In the genomic region with DNA sequence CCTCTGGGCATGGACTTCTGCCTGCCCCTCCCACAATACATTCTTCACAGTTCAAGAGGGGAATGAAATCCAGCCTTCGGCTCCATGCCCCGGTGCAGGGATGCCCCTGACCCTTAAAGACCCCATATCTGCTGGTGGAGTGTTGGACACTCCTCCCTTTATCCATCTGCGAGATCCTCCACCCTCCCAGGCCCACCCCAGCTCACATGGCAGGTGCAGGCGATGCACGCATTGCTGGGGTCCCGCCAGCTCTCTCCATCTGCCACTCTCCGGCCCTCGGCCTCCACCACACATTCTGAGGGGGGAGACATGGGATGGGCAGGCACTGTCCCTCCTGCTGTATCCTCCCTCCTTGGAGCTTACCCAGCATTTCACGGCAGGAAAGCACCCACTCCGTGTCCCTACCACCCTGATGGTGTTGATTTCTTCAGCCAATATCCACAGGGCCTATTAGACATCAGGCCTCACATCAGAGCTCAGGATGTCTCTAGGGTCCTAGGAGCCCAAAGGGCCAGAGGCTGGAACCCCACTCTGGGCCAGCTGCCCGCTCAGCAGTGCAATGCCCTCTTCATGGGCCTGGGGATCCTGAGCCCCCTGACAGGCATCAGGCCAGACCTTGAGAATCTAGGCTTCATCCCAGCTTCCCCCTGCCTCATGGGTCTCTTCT, we compare ENCODE assay signal across 15 cellular contexts. TPM values are rescaled to one million over a fixed set of nuclear protein-coding genes. Genes with fewer than 3 reads are reported as not detected.
"Had no signal": no experiment of that assay in that cellular context is flagged by ENCODE, and none has a peak within 500 bp of the region (broad histone marks: within the 10 kb centered on the region; RNA-seq: fewer than 3 reads in every experiment).

No MANE protein-coding gene starts in this region.

- H3K27ac Mint-ChIP-seq: activated CD4-positive, alpha-beta T cell treated with anti-CD3 and anti-CD28 coated beads, Interleukin-2, amount 10 ng/mL, durations not matched to agents 7 days and 5 days; natural killer cell had no signal

- H3K4me1 Mint-ChIP-seq: natural killer cell; stimulated activated naive CD8-positive, alpha-beta T cell treated with anti-CD3 and anti-CD28 coated beads, Interleukin-15, amount 100 ng/mL, for 72 hours had no signal

- H3K27ac ChIP-seq: breast epithelium, heart right ventricle, testis had no signal

- H3K9me3 Mint-ChIP-seq: activated CD4-positive, alpha-beta T cell treated with anti-CD3 and anti-CD28 coated beads, Interleukin-2, amount 10 ng/mL, durations not matched to agents 7 days and 5 days; activated naive CD4-positive, alpha-beta T cell treated with anti-CD3 and anti-CD28 coated beads, Interleukin-2, amount 50 U/mL, for 72 hours; natural killer cell; stimulated activated naive CD8-positive, alpha-beta T cell treated with anti-CD3 and anti-CD28 coated beads, Interleukin-15, amount 100 ng/mL, for 72 hours had no signal

- H3K36me3 ChIP-seq: breast epithelium, heart right ventricle had no signal

- H3K36me3 Mint-ChIP-seq: activated naive CD4-positive, alpha-beta T cell treated with anti-CD3 and anti-CD28 coated beads, Interleukin-2, amount 50 U/mL, for 72 hours; natural killer cell had no signal

- H3K4me3 ChIP-seq: breast epithelium, heart right ventricle, lung, testis had no signal

- DNase-seq: activated CD4-positive, alpha-beta T cell treated with anti-CD3 and anti-CD28 coated beads, Interleukin-2, amount 10 ng/mL, durations not matched to agents 7 days and 5 days; activated CD4-positive, CD25-positive, alpha-beta regulatory T cell; activated effector memory CD4-positive, alpha-beta T cell treated with anti-CD3 and anti-CD28 coated beads, Interleukin-2, amount 50 U/mL, for 16 hours; activated T-cell treated with anti-CD3 and anti-CD28 coated beads, Interleukin-2, amount 50 U/mL, for 1 hour; natural killer cell; stimulated activated CD4-positive, alpha-beta T cell treated with anti-CD3 and anti-CD28 coated beads, Interleukin-2, amount 100 ng/mL, for 48 hours; stimulated activated naive CD8-positive, alpha-beta T cell treated with anti-CD3 and anti-CD28 coated beads, Interleukin-15, amount 100 ng/mL, for 72 hours; T-helper 2 cell had no signal

- ATAC-seq: natural killer cell had no signal

- H3K27me3 ChIP-seq: breast epithelium, heart right ventricle, testis had no signal

- H3K4me1 ChIP-seq: breast epithelium, testis had no signal

- H3K9me3 ChIP-seq: breast epithelium, heart right ventricle, testis had no signal

- H3K4me3 Mint-ChIP-seq: activated CD4-positive, alpha-beta T cell treated with anti-CD3 and anti-CD28 coated beads, Interleukin-2, amount 10 ng/mL, durations not matched to agents 7 days and 5 days; natural killer cell; stimulated activated naive CD8-positive, alpha-beta T cell treated with anti-CD3 and anti-CD28 coated beads, Interleukin-15, amount 100 ng/mL, for 72 hours had no signal

RNA-seq across cellular contexts. Expression of gene KCP, which starts 29.6 kb away (rescaled TPM):
- total RNA-seq: endothelial cell of umbilical vein, pulmonary artery endothelial cell had no signal

RNA-seq across cellular contexts. Expression of gene FLNC, which starts 50.7 kb away (rescaled TPM):
- total RNA-seq: activated CD4-positive, alpha-beta T cell treated with anti-CD3 and anti-CD28 coated beads, Interleukin-2, amount 10 ng/mL, durations not matched to agents 7 days and 5 days had no signal
